Comparison of ENCODE assay signal across 17 cellular contexts in the genomic region with DNA sequence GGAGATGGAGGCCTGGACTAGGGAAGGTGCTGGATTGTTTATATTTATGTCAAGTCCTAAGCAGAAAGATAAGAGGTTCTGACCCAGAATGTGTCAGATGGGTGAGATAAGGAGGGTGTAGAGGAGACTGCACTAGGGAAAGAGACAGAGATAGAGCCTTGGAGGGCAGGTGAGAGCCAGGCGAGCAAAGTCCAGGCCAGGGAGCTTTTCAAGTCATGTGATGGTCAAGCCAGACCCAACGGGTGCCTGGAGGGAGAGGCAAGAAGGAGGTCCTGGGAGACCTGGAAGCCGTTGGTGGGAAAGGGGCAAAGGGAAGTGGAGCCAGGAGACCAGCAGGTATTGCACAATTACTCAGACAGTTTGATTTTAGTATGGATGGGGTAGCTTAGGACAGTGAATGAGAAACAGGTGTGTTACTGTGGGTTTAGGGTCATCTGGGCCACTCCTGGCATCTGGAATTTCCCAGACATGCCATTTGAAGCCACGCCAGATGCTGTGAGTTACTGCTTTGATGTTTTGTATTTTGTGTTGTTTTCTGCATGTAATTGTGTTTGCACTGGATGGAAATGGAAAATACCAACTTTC. TPM values are rescaled to one million over a fixed set of nuclear protein-coding genes. Genes with fewer than 3 reads are reported as not detected.
DNase-seq lines count a peak whose midpoint lies in the region; ATAC-seq and TF ChIP-seq lines count a peak whose summit lies in the region.
"Had no signal": no experiment of that assay in that cellular context is flagged by ENCODE, and none has a peak within 500 bp of the region (broad histone marks: within the 10 kb centered on the region; RNA-seq: fewer than 3 reads in every experiment).

No MANE protein-coding gene starts in this region.

- H3K18ac ChIP-seq in IMR-90 (ENCODE audit: low read depth, low read length) = no peak overlapping the region

- intact Hi-C loops in activated CD4-positive, alpha-beta T cell treated with anti-CD3 and anti-CD28 coated beads, Interleukin-2, amount 10 ng/mL, durations not matched to agents 24 days and 14 days (cut with micrococcal nuclease) = no loop called here
- intact Hi-C loops in IMR-90 (cut with micrococcal nuclease) = loop anchor here (2.0 kb wide), 1 partner anchor 25 kb away; no protein-coding TSS in a partner anchor

- H3K4me2 ChIP-seq in IMR-90 (ENCODE audit: low read depth, low read length) = no peak overlapping the region
- H3K4me2 ChIP-seq: A549 had no signal

- H3K27ac Mint-ChIP-seq in activated CD4-positive, alpha-beta T cell treated with anti-CD3 and anti-CD28 coated beads, Interleukin-2, amount 10 ng/mL, durations not matched to agents 24 days and 14 days = peak overlapping the region; percentile 11
- H3K27ac Mint-ChIP-seq in central memory CD8-positive, alpha-beta T cell (ENCODE audit: low read depth) = peak overlapping the region; percentile 69
- peak overlapping the region in 7 of 10 donors; percentile 6 to 82 (median 48) for H3K27ac Mint-ChIP-seq in naive thymus-derived CD8-positive, alpha-beta T cell

- H4K91ac ChIP-seq in IMR-90 (ENCODE audit: insufficient read depth, low read depth, low read length) = no peak overlapping the region

- peaks cover 44% of the 10 kb centered on the region for H3K36me3 Mint-ChIP-seq in activated CD4-positive, alpha-beta T cell treated with anti-CD3 and anti-CD28 coated beads, Interleukin-2, amount 10 ng/mL, durations not matched to agents 24 days and 14 days (ENCODE audit: low read depth)
- H3K36me3 Mint-ChIP-seq in central memory CD8-positive, alpha-beta T cell (ENCODE audit: insufficient read depth) = peaks cover 42% of the 10 kb centered on the region
- H3K36me3 Mint-ChIP-seq in naive thymus-derived CD8-positive, alpha-beta T cell = peaks cover 0 to 85% (median 19%) of the 10 kb centered on the region in 3 donors

- H4K8ac ChIP-seq in IMR-90 (ENCODE audit: low read depth in 2 of 2, low read length in 2 of 2) = no peak overlapping the region

- no peak overlapping the region for H2AK9ac ChIP-seq in IMR-90 (replicated peaks; ENCODE audit: low read depth, low read length, poor library complexity)

- H3K4me3 Mint-ChIP-seq in activated CD4-positive, alpha-beta T cell treated with anti-CD3 and anti-CD28 coated beads, Interleukin-2, amount 10 ng/mL, durations not matched to agents 24 days and 14 days = no peak overlapping the region
- no peak overlapping the region for H3K4me3 Mint-ChIP-seq in central memory CD8-positive, alpha-beta T cell
- peak overlapping the region in 4 of 10 donors; percentile 2 to 49 (median 10) for H3K4me3 Mint-ChIP-seq in naive thymus-derived CD8-positive, alpha-beta T cell

- no peak for TF ChIP-seq POLR2A in IMR-90 (IDR thresholded peaks at IDR 0.05; ENCODE audit: low read depth, low read length)

- no peak overlapping the region for H2BK5ac ChIP-seq in IMR-90 (ENCODE audit: low read depth, low read length, poor library complexity, severe bottlenecking)

- peaks cover 3% of the 10 kb centered on the region for H3K4me1 ChIP-seq in IMR-90 (ENCODE audit: control insufficient read depth, insufficient read depth, low read length)

- CTCF ChIA-PET in IMR-90 (lab: Yijun Ruan, JAX) = interaction anchor here (2.5 kb wide), 1 partner anchor 226 kb away, joined by 9 read pairs; no protein-coding TSS in a partner anchor

- peaks cover 32% of the 10 kb centered on the region for H3K4me1 Mint-ChIP-seq in activated CD4-positive, alpha-beta T cell treated with anti-CD3 and anti-CD28 coated beads, Interleukin-2, amount 10 ng/mL, durations not matched to agents 24 days and 14 days
- H3K4me1 Mint-ChIP-seq in central memory CD8-positive, alpha-beta T cell = peaks cover 55% of the 10 kb centered on the region
- peaks cover 21 to 71% (median 59%) of the 10 kb centered on the region in 4 donors for H3K4me1 Mint-ChIP-seq in naive thymus-derived CD8-positive, alpha-beta T cell

- H3K23ac ChIP-seq in IMR-90 (ENCODE audit: low read depth, low read length) = no peak overlapping the region

- H3K27me3 Mint-ChIP-seq in activated CD4-positive, alpha-beta T cell treated with anti-CD3 and anti-CD28 coated beads, Interleukin-2, amount 10 ng/mL, durations not matched to agents 24 days and 14 days = no peaks in the 10 kb centered on the region
- H3K27me3 Mint-ChIP-seq in central memory CD8-positive, alpha-beta T cell = no peaks in the 10 kb centered on the region
- no peaks in the 10 kb centered on the region for H3K27me3 Mint-ChIP-seq in naive thymus-derived CD8-positive, alpha-beta T cell
- H3K27me3 Mint-ChIP-seq: brain had no signal

- H2BK120ac ChIP-seq in IMR-90 (ENCODE audit: low read depth, low read length) = no peak overlapping the region

- H3K36me3 ChIP-seq in IMR-90 (ENCODE audit: control insufficient read depth, insufficient read depth, low read length) = peaks cover 5% of the 10 kb centered on the region

- POLR2A ChIA-PET in IMR-90 (lab: Charles Lee; ENCODE audit: unreplicated experiment) = no interaction called here
- POLR2A ChIA-PET in naive thymus-derived CD8-positive, alpha-beta T cell (lab: Charles Lee) = interaction anchor here (1.4 kb wide), 1 partner anchor 85 kb away, joined by 3 read pairs; no protein-coding TSS in a partner anchor

- H3K9me3 Mint-ChIP-seq in activated CD4-positive, alpha-beta T cell treated with anti-CD3 and anti-CD28 coated beads, Interleukin-2, amount 10 ng/mL, durations not matched to agents 24 days and 14 days = no peaks in the 10 kb centered on the region
- no peaks in the 10 kb centered on the region for H3K9me3 Mint-ChIP-seq in central memory CD8-positive, alpha-beta T cell
- no peaks in the 10 kb centered on the region for H3K9me3 Mint-ChIP-seq in naive thymus-derived CD8-positive, alpha-beta T cell

- no peak overlapping the region for H3K4me3 ChIP-seq in IMR-90 (ENCODE audit: insufficient read depth, low read depth, low read length)
- H3K4me3 ChIP-seq: A549, dorsolateral prefrontal cortex, tibial nerve had no signal

- H2AK5ac ChIP-seq in IMR-90 (ENCODE audit: low read depth, low read length) = no peak overlapping the region

- H3K9me3 ChIP-seq in IMR-90 (ENCODE audit: control insufficient read depth, insufficient read depth, low read length) = no peaks in the 10 kb centered on the region
- H3K9me3 ChIP-seq: A549, tibial nerve had no signal

- no peak overlapping the region for H3K56ac ChIP-seq in IMR-90 (ENCODE audit: extremely low read depth, insufficient read depth, low read length)

- H3K9ac ChIP-seq in IMR-90 (ENCODE audit: low read depth, low read length) = no peak overlapping the region

- dilution Hi-C loops in IMR-90 (cut with HindIII; ENCODE audit: low sequenced_read_pairs, unreplicated experiment) = no loop called here

- H2BK15ac ChIP-seq in IMR-90 (ENCODE audit: low read depth, low read length) = no peak overlapping the region

- ATAC-seq in IMR-90 (ENCODE audit: low read depth) = no peak
- ATAC-seq in central memory CD8-positive, alpha-beta T cell (replicated peaks; ENCODE audit: extremely low read depth, poor library complexity, severe bottlenecking) = no peak
- no peak for ATAC-seq in naive thymus-derived CD8-positive, alpha-beta T cell
- no peak for ATAC-seq in GM21576 (IDR thresholded peaks at IDR 0.05; ENCODE audit: unreplicated experiment)
- ATAC-seq: A549, left colon had no signal

- H3K27me3 ChIP-seq in IMR-90 (ENCODE audit: control insufficient read depth, insufficient read depth, low read length) = no peaks in the 10 kb centered on the region
- H3K27me3 ChIP-seq: dorsolateral prefrontal cortex, tibial nerve had no signal

- WGBS in IMR-90 (ENCODE audit: extremely low coverage in 2 of 2, insufficient read length in 1 of 2), 2 experiments = 79% methylated on average over 3 of the region's 4 CpGs; no CpG with 5 or more reads in 1 of the 2 experiments

- peaks cover 26 to 54% of the 10 kb centered on the region in 2 experiments for H3K79me1 ChIP-seq in IMR-90 (ENCODE audit: low read depth in 1 of 2, low read length in 2 of 2)

- no peak overlapping the region for H3K4ac ChIP-seq in IMR-90 (ENCODE audit: low read depth, low read length)

- H2AFZ ChIP-seq in IMR-90 (replicated peaks; ENCODE audit: low read length, poor library complexity) = no peak overlapping the region

- peak; percentile 54 for DNase-seq in activated CD4-positive, alpha-beta T cell treated with anti-CD3 and anti-CD28 coated beads, Interleukin-2, amount 10 ng/mL, durations not matched to agents 24 days and 14 days
- DNase-seq in activated CD4-positive, alpha-beta T cell treated with anti-CD3 and anti-CD28 coated beads for 48 hours = no peak
- DNase-seq in IMR-90 (no peak), EL (no peak), midbrain (lab: John Stamatoyannopoulos, UW) (no peak)
- no peak for DNase-seq in central memory CD8-positive, alpha-beta T cell (ENCODE audit: low spot score in 2 of 2)
- no peak for DNase-seq in naive thymus-derived CD8-positive, alpha-beta T cell
- DNase-seq: activated CD4-positive, alpha-beta T cell treated with anti-CD3 and anti-CD28 coated beads for 4 hours; dorsolateral prefrontal cortex; left colon; MM.1S; NK-92 treated with Interleukin-12 subunit alpha and Interleukin-12 subunit beta, amount 100 ng/mL, for 24 hours; retina had no signal

- no peak for TF ChIP-seq CTCF in IMR-90 (conservative IDR thresholded peaks at IDR 0.05; ENCODE audit: low read depth, low read length)

- no peak overlapping the region for H3K14ac ChIP-seq in IMR-90 (replicated peaks; ENCODE audit: low read depth, low read length)

- in situ Hi-C loops in IMR-90 (cut with MboI; ENCODE audit: low sequenced_read_pairs) = no loop called here

- H4K5ac ChIP-seq in IMR-90 (ENCODE audit: low read depth, low read length) = no peak overlapping the region

- H3K9me1 ChIP-seq in IMR-90 (ENCODE audit: insufficient read depth, low read length) = peaks cover 13% of the 10 kb centered on the region

- no peak overlapping the region for H3K27ac ChIP-seq in IMR-90 (ENCODE audit: insufficient read depth, low read length)
- H3K27ac ChIP-seq: A549, dorsolateral prefrontal cortex had no signal

- BruUV-seq in IMR-90 (replicated peaks; lab: Mats Ljungman, UMichigan) = no TSS peak

- no peak for TF ChIP-seq RAD21 in IMR-90 (IDR thresholded peaks at IDR 0.05; ENCODE audit: low read length)

- H4K20me1 ChIP-seq in IMR-90 (ENCODE audit: insufficient read depth, low read length) = peaks cover 10% of the 10 kb centered on the region

- H2BK20ac ChIP-seq in IMR-90 (ENCODE audit: low read depth, low read length) = no peak overlapping the region

RNA-seq across cellular contexts. Expression of a gene that starts 5.0 kb away (rescaled TPM):
- 48.6 and 50.7 TPM in 2 replicates for total RNA-seq in activated CD4-positive, alpha-beta T cell treated with anti-CD3 and anti-CD28 coated beads, Interleukin-2, amount 10 ng/mL, durations not matched to agents 24 days and 14 days
- total RNA-seq in IMR-90 (2012; rRNA removed) = 18.8 and 19.7 TPM in 2 replicates
- polyA plus RNA-seq in IMR-90 (2012; rRNA removed) = 14.4 and 16.4 TPM in 2 replicates
- polyA plus RNA-seq in IMR-90 (2012; cell fraction: cytosol; rRNA removed) = 5.2 and 5.9 TPM in 2 replicates
- polyA plus RNA-seq in IMR-90 (2012; cell fraction: nucleus; rRNA removed; ENCODE audit: low replicate concordance) = 28.0 and 65.2 TPM in 2 replicates
- total RNA-seq in naive thymus-derived CD8-positive, alpha-beta T cell = 100 to 1,000 TPM; 105 to 112 TPM
- 10 to 100 TPM; 19.6 to 27.9 (median 21.2) TPM for polyA plus RNA-seq in naive thymus-derived CD8-positive, alpha-beta T cell

RNA-seq across cellular contexts. Expression of a gene that starts 12.4 kb away (rescaled TPM):
- 167 and 176 TPM in 2 replicates for total RNA-seq in activated CD4-positive, alpha-beta T cell treated with anti-CD3 and anti-CD28 coated beads, Interleukin-2, amount 10 ng/mL, durations not matched to agents 24 days and 14 days
- total RNA-seq in IMR-90 (2012; rRNA removed) = 192 and 322 TPM in 2 replicates
- polyA plus RNA-seq in IMR-90 (2012; rRNA removed) = 261 and 325 TPM in 2 replicates
- 28.4 and 79.6 TPM in 2 replicates for polyA plus RNA-seq in IMR-90 (2012; cell fraction: cytosol; rRNA removed)
- 30.5 and 89.8 TPM in 2 replicates for polyA plus RNA-seq in IMR-90 (2012; cell fraction: nucleus; rRNA removed; ENCODE audit: low replicate concordance)
- 1 to 10 TPM; 4.8 to 5.3 TPM for total RNA-seq in naive thymus-derived CD8-positive, alpha-beta T cell
- 10 to 100 TPM in 1 of 3 donors, 1 to 10 TPM in 2; 7.0 to 13.6 (median 7.8) TPM for polyA plus RNA-seq in naive thymus-derived CD8-positive, alpha-beta T cell

Comparison
In these comparisons a context has a peak if more than half of its experiments do, and no peak if none do; other contexts are left out.
1. H3K27ac Mint-ChIP-seq: peak in every context shown above with its lines; median percentile 69 in central memory CD8-positive, alpha-beta T cell; 48 in naive thymus-derived CD8-positive, alpha-beta T cell; 11 in activated CD4-positive, alpha-beta T cell treated with anti-CD3 and anti-CD28 coated beads, Interleukin-2, amount 10 ng/mL, durations not matched to agents 24 days and 14 days.
2. RNA of a gene that starts 12.4 kb away (total RNA-seq): 192 to 322 TPM in IMR-90 and 167 to 176 TPM in activated CD4-positive, alpha-beta T cell treated with anti-CD3 and anti-CD28 coated beads, Interleukin-2, amount 10 ng/mL, durations not matched to agents 24 days and 14 days; 4.8 to 5.3 TPM in naive thymus-derived CD8-positive, alpha-beta T cell; every median in the first group is over 10 times any median in the second.